16 cellular contexts compared by ENCODE assay signal in the genomic region with DNA sequence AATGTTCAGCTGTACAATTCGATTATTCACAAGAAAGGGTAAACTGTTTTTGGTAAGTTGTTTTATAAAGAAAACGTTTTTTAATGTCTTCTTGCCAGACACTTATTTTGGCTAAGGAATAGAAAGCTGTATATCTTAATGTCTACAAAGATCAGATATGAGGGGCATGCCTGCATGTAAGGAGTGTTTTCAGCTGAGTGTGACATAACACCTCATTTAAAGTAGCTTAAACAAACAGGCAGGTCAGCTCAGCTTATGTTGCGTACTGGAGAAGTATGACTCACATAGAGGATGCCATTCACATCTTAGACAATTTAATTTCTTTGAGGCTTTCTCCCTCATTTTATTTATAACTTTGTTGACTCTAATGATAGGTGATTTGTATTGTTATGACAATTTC. TPM values are rescaled to one million over a fixed set of nuclear protein-coding genes. Genes with fewer than 3 reads are reported as not detected.
DNase-seq lines count a peak whose midpoint lies in the region; ATAC-seq and TF ChIP-seq lines count a peak whose summit lies in the region.
"Had no signal": no experiment of that assay in that cellular context is flagged by ENCODE, and none has a peak within 500 bp of the region (broad histone marks: within the 10 kb centered on the region; RNA-seq: fewer than 3 reads in every experiment).

No MANE protein-coding gene starts in this region.

- no peak for TF ChIP-seq CTCF in PC-3 (conservative IDR thresholded peaks at IDR 0.05; ENCODE audit: low read depth, low read length)

- H3K9me3 ChIP-seq in PC-3 (ENCODE audit: low read length): no peaks in the 10 kb centered on the region
- H3K9me3 ChIP-seq: body of pancreas had no signal

- no peaks in the 10 kb centered on the region for H3K79me2 ChIP-seq in PC-3 (ENCODE audit: low read length)

- H3K9ac ChIP-seq in PC-3 (ENCODE audit: low read length): no peak overlapping the region

- H3K27ac ChIP-seq in PC-3 (ENCODE audit: low read length) (no peak overlapping the region), epithelial cell of prostate (peak overlapping the region; percentile 13)
- H3K27ac ChIP-seq: body of pancreas had no signal

- H3K9me2 ChIP-seq in PC-3 (replicated peaks; ENCODE audit: low read length): no peaks in the 10 kb centered on the region

- no peaks in the 10 kb centered on the region for H4K20me1 ChIP-seq in PC-3 (ENCODE audit: low read length)

- H3K36me3 ChIP-seq in PC-3 (ENCODE audit: low read depth, low read length): no peaks in the 10 kb centered on the region

- no peak overlapping the region for H2AFZ ChIP-seq in PC-3 (ENCODE audit: low read length)

- POLR2A ChIA-PET in PC-3 (lab: Charles Lee; ENCODE audit: unreplicated experiment): interaction anchor here (0.5 kb wide), 1 partner anchor 918 kb away, joined by 3 read pairs; no protein-coding TSS in a partner anchor

- no peaks in the 10 kb centered on the region for H3K27me3 ChIP-seq in PC-3 (ENCODE audit: low read length)
- H3K27me3 ChIP-seq: body of pancreas had no signal

- BruUV-seq in PC-3 (replicated peaks; lab: Mats Ljungman, UMichigan): no TSS peak

- CTCF ChIA-PET in PC-3 (lab: Charles Lee): no interaction called here

- no peak overlapping the region for H3K4me2 ChIP-seq in PC-3 (ENCODE audit: low read length)

- peaks cover 7% of the 10 kb centered on the region; the same call in 1 of the 2 replicates for H3K4me1 ChIP-seq in PC-3 (ENCODE audit: insufficient read depth, low read length)
- H3K4me1 ChIP-seq: body of pancreas had no signal

- DNase-seq in H4 (ENCODE audit: low spot score) (peak; percentile 57), PC-3 (peak; percentile 25), epithelial cell of prostate (ENCODE audit: low read depth, low spot score) (no peak), renal cortical epithelial cell (ENCODE audit: low read depth) (peak; percentile 57), NCI-H146 treated with DMSO at 0.1 percent for 48 hours (lab: John Stamatoyannopoulos, UW; ENCODE audit: unreplicated experiment) (no peak)
- no peak for DNase-seq in activated CD4-positive, alpha-beta T cell treated with anti-CD3 and anti-CD28 coated beads for 48 hours
- DNase-seq: activated CD4-positive, CD25-positive, alpha-beta regulatory T cell treated with anti-CD3 and anti-CD28 coated beads, Interleukin-2, amount 50 U/mL, for 72 hours; activated gamma-delta T cell; body of pancreas; NCI-H1048; NCI-H2107; substantia nigra; T-helper 2 cell had no signal

- H3K4me3 ChIP-seq in PC-3 (ENCODE audit: low read length): no peak overlapping the region
- H3K4me3 ChIP-seq: body of pancreas had no signal

- no peaks in the 10 kb centered on the region for H3F3A ChIP-seq in PC-3 (ENCODE audit: low read length, unreplicated experiment)

- peak; percentile 77 for ATAC-seq in PC-3
- no peak for ATAC-seq in HG02852 (IDR thresholded peaks at IDR 0.05; ENCODE audit: unreplicated experiment)
- ATAC-seq: body of pancreas; natural killer cell treated with Interleukin-12 subunit alpha and Interleukin-12 subunit beta and Interleukin-15 and Interleukin-18, amount 100 ng/mL, for 72 hours had no signal

- intact Hi-C loops in PC-3 (cut with micrococcal nuclease): loop anchor here (5.0 kb wide), 1 partner anchor 47 kb away; a partner anchor contains a TSS

RNA-seq across cellular contexts. Expression of a gene that starts 30.4 kb away (rescaled TPM):
- 60.3 and 78.0 TPM in 2 replicates for total RNA-seq in H4 (2014; rRNA removed; shearing (Covaris generic))
- total RNA-seq in PC-3 (2014; rRNA removed) (13.5 and 14.0 TPM in 2 replicates), renal cortical epithelial cell (93.8 and 117 TPM in 2 replicates)

RNA-seq across cellular contexts. Expression of a gene that starts 47.2 kb away (rescaled TPM):
- not detected in 2 replicates for total RNA-seq in H4 (2014; rRNA removed; shearing (Covaris generic))
- 11.6 and 11.8 TPM in 2 replicates for total RNA-seq in PC-3 (2014; rRNA removed)
- total RNA-seq in renal cortical epithelial cell: 3.4 and 82.3 TPM in 2 replicates
- total RNA-seq: pulmonary artery endothelial cell had no signal

Comparison
In these comparisons a context has a peak if more than half of its experiments do, and no peak if none do; other contexts are left out.
1. DNase-seq: peak in H4 (single experiment), PC-3 (single experiment) and renal cortical epithelial cell (single experiment); none in epithelial cell of prostate (single experiment), NCI-H146 treated with DMSO at 0.1 percent for 48 hours (single experiment) and activated CD4-positive, alpha-beta T cell treated with anti-CD3 and anti-CD28 coated beads for 48 hours (single experiment).